ENCODE assay signal across 8 cellular contexts in genomic region chr19:41308450-41309224, GRCh38. TPM values are rescaled to one million over a fixed set of nuclear protein-coding genes. Genes with fewer than 3 reads are reported as not detected.
DNase-seq lines count a peak whose midpoint lies in the region; ATAC-seq and TF ChIP-seq lines count a peak whose summit lies in the region.

No MANE protein-coding gene starts in this region.

- intact Hi-C loops in natural killer cell (cut with micrococcal nuclease), result loop anchor here (1.0 to 10.0 kb wide), 9 partner anchors 10 to 646 kb away; partner anchors contain the start of gene TGFB1

- peak overlapping the region; percentile 88 to 92 for H3K4me3 Mint-ChIP-seq in activated T-cell treated with anti-CD3 and anti-CD28 coated beads, Interleukin-2, amount 50 U/mL, for 72 hours
- H3K4me3 Mint-ChIP-seq in natural killer cell, result peak overlapping the region; percentile 96

- peaks cover 58% of the 10 kb centered on the region for H3K36me3 ChIP-seq in KOPT-K1 (ENCODE audit: insufficient read depth, low read length)
- peaks cover 0 to 45% (median 0%) of the 10 kb centered on the region in 3 donors for H3K36me3 ChIP-seq in Peyer's patch
- H3K36me3 ChIP-seq in fibroblast of lung (ENCODE audit: control insufficient read depth, insufficient read depth, low read length), result peaks cover 14% of the 10 kb centered on the region

- no peaks in the 10 kb centered on the region for H4K20me1 ChIP-seq in fibroblast of lung (ENCODE audit: control insufficient read depth, extremely low read depth, insufficient read depth, low read length)

- H3K27me3 Mint-ChIP-seq in activated T-cell treated with anti-CD3 and anti-CD28 coated beads, Interleukin-2, amount 50 U/mL, for 72 hours (ENCODE audit: low read depth), result no peaks in the 10 kb centered on the region
- H3K27me3 Mint-ChIP-seq in natural killer cell (ENCODE audit: low read depth in 2 of 2), result no peaks in the 10 kb centered on the region

- peaks cover 11 to 24% of the 10 kb centered on the region in 2 donors for H3K36me3 Mint-ChIP-seq in activated T-cell treated with anti-CD3 and anti-CD28 coated beads, Interleukin-2, amount 50 U/mL, for 72 hours (ENCODE audit: insufficient read depth in 2 of 2)
- H3K36me3 Mint-ChIP-seq in natural killer cell, result peaks cover 7% of the 10 kb centered on the region

- H3K27ac ChIP-seq in KOPT-K1 (ENCODE audit: low read depth, low read length, poor library complexity, severe bottlenecking) (peak overlapping the region; percentile 98), Peyer's patch (peak overlapping the region; percentile 93 to 97 (median 96)), fibroblast of lung (ENCODE audit: insufficient read depth, low read length) (peak overlapping the region; percentile 95)

- H3K27ac Mint-ChIP-seq in activated T-cell treated with anti-CD3 and anti-CD28 coated beads, Interleukin-2, amount 50 U/mL, for 72 hours, result peak overlapping the region; percentile 98
- H3K27ac Mint-ChIP-seq in natural killer cell, result peak overlapping the region; percentile 91 to 94

- H3K4me3 ChIP-seq in Peyer's patch (peak overlapping the region; percentile 71 to 92 (median 86)), fibroblast of lung (replicated peaks in 1 of 4; ENCODE audit: control extremely low read depth in 1 of 4, insufficient read depth in 1 of 4, low read depth in 3 of 4, low read length in 4 of 4) (peak overlapping the region in 2 of 4 experiments; percentile 92 to 97)

- H3K9me3 ChIP-seq in KOPT-K1 (ENCODE audit: insufficient read depth, low read length, poor library complexity, severe bottlenecking) (no peaks in the 10 kb centered on the region), Peyer's patch (no peaks in the 10 kb centered on the region), fibroblast of lung (ENCODE audit: control insufficient read depth, insufficient read depth, low read depth, low read length) (no peaks in the 10 kb centered on the region)

- peak; percentile 96 for TF ChIP-seq CTCF in GM12873 (IDR thresholded peaks at IDR 0.05; ENCODE audit: insufficient read depth, low read depth, low read length, missing control alignments)
- TF ChIP-seq CTCF in Peyer's patch (IDR thresholded peaks at IDR 0.05), result peak; percentile 96 to 98 (median 98)
- TF ChIP-seq CTCF in fibroblast of lung (conservative IDR thresholded peaks at IDR 0.05 in 1 of 2, IDR thresholded peaks at IDR 0.05 in 1 of 2; ENCODE audit: low read depth in 1 of 2, low read length in 2 of 2), result peak; percentile 97 to 99
- peak; percentile 90 for TF ChIP-seq CTCF in natural killer cell (IDR thresholded peaks at IDR 0.05)

- H3K9ac ChIP-seq in fibroblast of lung (ENCODE audit: insufficient read depth, low read length), result no peak overlapping the region

- H3K27me3 ChIP-seq in Peyer's patch (no peaks in the 10 kb centered on the region), fibroblast of lung (ENCODE audit: control insufficient read depth, insufficient read depth, low read length) (no peaks in the 10 kb centered on the region)

- no peaks in the 10 kb centered on the region for H3K9me3 Mint-ChIP-seq in activated T-cell treated with anti-CD3 and anti-CD28 coated beads, Interleukin-2, amount 50 U/mL, for 72 hours
- H3K9me3 Mint-ChIP-seq in natural killer cell, result no peaks in the 10 kb centered on the region

- peaks cover 0 to 29% (median 19%) of the 10 kb centered on the region in 4 donors for H3K4me1 ChIP-seq in Peyer's patch
- H3K4me1 ChIP-seq in fibroblast of lung (ENCODE audit: control insufficient read depth, extremely low read depth, insufficient read depth, low read length), result peaks cover 8% of the 10 kb centered on the region

- H3K4me2 ChIP-seq in fibroblast of lung (ENCODE audit: extremely low read depth, insufficient read depth, low read length), result peak overlapping the region; percentile 83

- H3K4me1 Mint-ChIP-seq in activated T-cell treated with anti-CD3 and anti-CD28 coated beads, Interleukin-2, amount 50 U/mL, for 72 hours (ENCODE audit: low read depth), result peaks cover 88% of the 10 kb centered on the region
- H3K4me1 Mint-ChIP-seq in natural killer cell, result peaks cover 84% of the 10 kb centered on the region in 2 donors

- peak; percentile 57 to 59 for ATAC-seq in activated T-cell treated with anti-CD3 and anti-CD28 coated beads, Interleukin-2, amount 50 U/mL, for 72 hours (replicated peaks in 1 of 2)
- peak; percentile 62 to 88 (median 66) for ATAC-seq in natural killer cell
- ATAC-seq in HG03045 (IDR thresholded peaks at IDR 0.05; ENCODE audit: unreplicated experiment), result no peak

- DNase-seq in Peyer's patch (peak; percentile 93 to 99 (median 98)), fibroblast of lung (ENCODE audit: low read depth in 2 of 2) (peak; percentile 74 to 90), natural killer cell (peak; percentile 97)
- peak; percentile 88 to 95 for DNase-seq in activated T-cell treated with anti-CD3 and anti-CD28 coated beads, Interleukin-2, amount 50 U/mL, for 72 hours
- DNase-seq in stimulated activated naive CD4-positive, alpha-beta T cell (lab: John Stamatoyannopoulos, UW), result peak; percentile 79 to 95 (median 92)

- TF ChIP-seq POLR2A in Peyer's patch (IDR thresholded peaks at IDR 0.05), result no peak

- H2AFZ ChIP-seq in fibroblast of lung (ENCODE audit: low read length), result no peak overlapping the region

- H3K79me2 ChIP-seq in fibroblast of lung (ENCODE audit: control insufficient read depth, insufficient read depth, low read length), result peaks cover 19% of the 10 kb centered on the region

RNA-seq across cellular contexts. Expression of gene CCDC97, which starts 1.3 kb away (rescaled TPM):
- total RNA-seq in Peyer's patch (10 to 100 TPM; 17.9 to 33.0 (median 29.6) TPM), fibroblast of lung (5.9 and 7.8 TPM in 2 replicates), natural killer cell (10 to 100 TPM; 41.1 to 44.3 (median 44.0) TPM)
- total RNA-seq in activated T-cell treated with anti-CD3 and anti-CD28 coated beads, Interleukin-2, amount 50 U/mL, for 72 hours, result 10 to 100 TPM; 28.8 to 33.4 TPM
- polyA plus RNA-seq in fibroblast of lung, result 6.3 and 9.9 TPM in 2 replicates
- 14.8 and 18.5 TPM in 2 replicates for polyA plus RNA-seq in fibroblast of lung (2012)
- polyA minus RNA-seq in fibroblast of lung (ENCODE audit: low replicate concordance), result 23.9 and 35.2 TPM in 2 replicates

RNA-seq across cellular contexts. Expression of gene HNRNPUL1, which starts 44.5 kb away (rescaled TPM):
- total RNA-seq in Peyer's patch (100 to 1,000 TPM; 123 to 244 (median 167) TPM), fibroblast of lung (47.3 and 58.1 TPM in 2 replicates), natural killer cell (100 to 1,000 TPM; 279 to 360 (median 315) TPM)
- total RNA-seq in activated T-cell treated with anti-CD3 and anti-CD28 coated beads, Interleukin-2, amount 50 U/mL, for 72 hours, result 100 to 1,000 TPM; 276 to 351 TPM
- polyA plus RNA-seq in fibroblast of lung, result 36.4 and 60.4 TPM in 2 replicates
- 121 and 163 TPM in 2 replicates for polyA plus RNA-seq in fibroblast of lung (2012)
- 123 and 228 TPM in 2 replicates for polyA minus RNA-seq in fibroblast of lung (ENCODE audit: low replicate concordance)

RNA-seq across cellular contexts. Expression of gene TGFB1, which starts 45.1 kb away (rescaled TPM):
- total RNA-seq in Peyer's patch (10 to 100 TPM in 3 of 4 donors, 1 to 10 TPM in 1; 6.8 to 80.9 (median 22.9) TPM), fibroblast of lung (6.7 and 14.4 TPM in 2 replicates), natural killer cell (100 to 1,000 TPM; 682 to 761 (median 729) TPM)
- 10 to 100 TPM; 93.5 to 94.2 TPM for total RNA-seq in activated T-cell treated with anti-CD3 and anti-CD28 coated beads, Interleukin-2, amount 50 U/mL, for 72 hours
- 4.2 and 6.6 TPM in 2 replicates for polyA plus RNA-seq in fibroblast of lung
- 40.5 and 59.2 TPM in 2 replicates for polyA plus RNA-seq in fibroblast of lung (2012)
- polyA minus RNA-seq in fibroblast of lung (ENCODE audit: low replicate concordance), result 43.0 and 58.8 TPM in 2 replicates

RNA-seq across cellular contexts. Expression of gene B9D2, which starts 55.3 kb away (rescaled TPM):
- total RNA-seq in Peyer's patch, result 1 to 10 TPM in 3 of 4 donors, not detected in 1; 3.6 to 6.8 (median 3.8) TPM
- total RNA-seq in activated T-cell treated with anti-CD3 and anti-CD28 coated beads, Interleukin-2, amount 50 U/mL, for 72 hours, result 1 to 10 TPM; 6.4 to 7.7 TPM
- 4.1 and 5.3 TPM in 2 replicates for total RNA-seq in fibroblast of lung
- polyA plus RNA-seq in fibroblast of lung, result 2.3 and 3.3 TPM in 2 replicates
- polyA plus RNA-seq in fibroblast of lung (2012), result 6.4 and 7.6 TPM in 2 replicates
- polyA minus RNA-seq in fibroblast of lung (ENCODE audit: low replicate concordance), result 0.82 and 9.1 TPM in 2 replicates
- 10 to 100 TPM; 18.1 to 22.2 (median 18.7) TPM for total RNA-seq in natural killer cell

Comparison
In these comparisons a context has a peak if more than half of its experiments do, and no peak if none do; other contexts are left out.
1. RNA of gene TGFB1, which starts 45.1 kb away (total RNA-seq): 682 to 761 TPM in natural killer cell; 93.5 to 94.2 TPM in activated T-cell treated with anti-CD3 and anti-CD28 coated beads, Interleukin-2, amount 50 U/mL, for 72 hours, 6.8 to 80.9 TPM in Peyer's patch and 6.7 to 14.4 TPM in fibroblast of lung; every median in the first group is over 4 times any median in the second.
2. Peak in every context shown above with its lines, with median percentiles within 50 percentile points of each other: CTCF ChIP-seq, H3K27ac ChIP-seq and DNase-seq.